In genomic region chr2:118865106-118865505, GRCh38 we compare ENCODE assay signal across 8 cellular contexts. TPM values are rescaled to one million over a fixed set of nuclear protein-coding genes. Genes with fewer than 3 reads are reported as not detected.
DNase-seq lines count a peak whose midpoint lies in the region; ATAC-seq, FAIRE-seq and TF ChIP-seq lines count a peak whose summit lies in the region.

No MANE protein-coding gene starts in this region.

- no peak overlapping the region for H3K4me3 ChIP-seq in astrocyte (ENCODE audit: insufficient read depth, low read depth, low read length)
- H3K4me3 ChIP-seq in tibial nerve: no peak overlapping the region

- H3K4me1 ChIP-seq in astrocyte (ENCODE audit: insufficient read depth, low read length): no peaks in the 10 kb centered on the region
- H3K4me1 ChIP-seq in tibial nerve: no peaks in the 10 kb centered on the region

- H2AFZ ChIP-seq in astrocyte (ENCODE audit: low read depth, low read length): no peak overlapping the region

- FAIRE-seq in astrocyte (lab: Jason Lieb, UNC): no peak

- TF ChIP-seq CTCF in astrocyte (IDR thresholded peaks at IDR 0.05; ENCODE audit: insufficient read depth, low read depth, low read length) (peak; percentile 75), tibial nerve (IDR thresholded peaks at IDR 0.05) (peak in 4 of 5 experiments; percentile 32 to 52 (median 40))

- no peak overlapping the region for H3K4me3 Mint-ChIP-seq in astrocyte (ENCODE audit: unreplicated experiment)

- peak; percentile 90 for ATAC-seq in HG03097 (IDR thresholded peaks at IDR 0.05; ENCODE audit: low FRiP score, unreplicated experiment)

- H4K20me1 ChIP-seq in astrocyte (ENCODE audit: insufficient read depth, low read length): no peaks in the 10 kb centered on the region

- no peak overlapping the region for H3K9ac ChIP-seq in astrocyte (ENCODE audit: low read length)

- H3K27ac Mint-ChIP-seq in astrocyte (ENCODE audit: unreplicated experiment): no peak overlapping the region

- H3K79me2 ChIP-seq in astrocyte (ENCODE audit: insufficient read depth, low read length): no peaks in the 10 kb centered on the region

- no peaks in the 10 kb centered on the region for H3K36me3 Mint-ChIP-seq in astrocyte (ENCODE audit: low read depth, unreplicated experiment)

- DNase-seq in DMS53 (lab: John Stamatoyannopoulos, UW) (peak; percentile 65), GM19240 (ENCODE audit: insufficient read length, low spot score) (peak; percentile 58), NCI-H2227 treated with DMSO at 0.1 percent for 48 hours (lab: John Stamatoyannopoulos, UW) (peak; percentile 6), astrocyte (ENCODE audit: low read depth) (no peak), kidney glomerular epithelial cell (lab: John Stamatoyannopoulos, UW) (peak; percentile 59), tibial nerve (ENCODE audit: low spot score in 2 of 2) (no peak), NCI-H187 treated with DMSO at 0.1 percent for 48 hours (lab: John Stamatoyannopoulos, UW) (no peak)

- H3K9me3 ChIP-seq in astrocyte (ENCODE audit: insufficient read depth, low read depth, low read length): no peaks in the 10 kb centered on the region
- H3K9me3 ChIP-seq in tibial nerve: no peaks in the 10 kb centered on the region

- H3K4me2 ChIP-seq in astrocyte (ENCODE audit: low read length): no peak overlapping the region

- 10 to 12% methylated on average over 3 of the region's 3 CpGs for WGBS in tibial nerve, 2 donors

- peaks cover 42% of the 10 kb centered on the region for H3K27me3 Mint-ChIP-seq in astrocyte (ENCODE audit: low read depth, unreplicated experiment)

- H3K4me1 Mint-ChIP-seq in astrocyte (ENCODE audit: low read depth, unreplicated experiment): peaks cover 2% of the 10 kb centered on the region

- TF ChIP-seq POLR2A in tibial nerve (IDR thresholded peaks at IDR 0.05): no peak

- peaks cover 3% of the 10 kb centered on the region for H3K9me3 Mint-ChIP-seq in astrocyte (ENCODE audit: unreplicated experiment)

- no peaks in the 10 kb centered on the region for H3K36me3 ChIP-seq in astrocyte (ENCODE audit: insufficient read depth, low read length)
- no peaks in the 10 kb centered on the region for H3K36me3 ChIP-seq in tibial nerve

- H3K27ac ChIP-seq in astrocyte (ENCODE audit: low read depth, low read length) (no peak overlapping the region), tibial nerve (no peak overlapping the region)

- peaks cover 16% of the 10 kb centered on the region for H3K27me3 ChIP-seq in astrocyte (ENCODE audit: insufficient read depth, low read length)
- peaks cover 0 to 49% of the 10 kb centered on the region in 2 donors for H3K27me3 ChIP-seq in tibial nerve

- no peak for TF ChIP-seq EP300 in tibial nerve (IDR thresholded peaks at IDR 0.05)

RNA-seq across cellular contexts. Expression of gene EN1, which starts 17.7 kb away (rescaled TPM):
- total RNA-seq in astrocyte (0.09 TPM in 1 of 2 replicates, not detected in the other), tibial nerve (under 1 TPM in 3 of 4 donors, not detected in 1; 0.63 to 0.90 (median 0.78) TPM)

Comparison
In these comparisons a context has a peak if more than half of its experiments do, and no peak if none do; other contexts are left out.
1. DNase-seq: peak in DMS53 (single experiment), GM19240 (single experiment), NCI-H2227 treated with DMSO at 0.1 percent for 48 hours (single experiment) and kidney glomerular epithelial cell (single experiment); none in astrocyte (single experiment), tibial nerve (0 of 2) and NCI-H187 treated with DMSO at 0.1 percent for 48 hours (single experiment).